In genomic region chr12:123233505-123234299, GRCh38 we compare ENCODE assay signal across 8 cellular contexts. TPM values are rescaled to one million over a fixed set of nuclear protein-coding genes. Genes with fewer than 3 reads are reported as not detected.
A peak's percentile ranks its signal among the peaks of the same experiment; 100 is the strongest.
DNase-seq lines count a peak whose midpoint lies in the region; ATAC-seq and TF ChIP-seq lines count a peak whose summit lies in the region.

No MANE protein-coding gene starts in this region.

- intact Hi-C loops in Panc1 (cut with micrococcal nuclease; ENCODE audit: unreplicated experiment) = loop anchor here (10.0 kb wide), 1 partner anchor 249 kb away; the partner anchor contains the start of gene ARL6IP4

- ATAC-seq in GM18511 (IDR thresholded peaks at IDR 0.05; ENCODE audit: unreplicated experiment) (peak; percentile 18), HG02678 (IDR thresholded peaks at IDR 0.05; ENCODE audit: unreplicated experiment) (peak; percentile 7), Panc1 (peak; percentile 50)

- H3K4me1 ChIP-seq in Panc1 (ENCODE audit: control insufficient read depth, insufficient read depth, low read length) (peaks cover 28% of the 10 kb centered on the region), endodermal cell (ENCODE audit: control insufficient read depth, insufficient read depth, low read length) (no peaks in the 10 kb centered on the region)

- H3K9me3 Mint-ChIP-seq in endodermal cell (no peaks in the 10 kb centered on the region), neural crest cell (no peaks in the 10 kb centered on the region)

- TF ChIP-seq CTCF in Panc1 (IDR thresholded peaks at IDR 0.05) (no peak), endodermal cell (conservative IDR thresholded peaks at IDR 0.05) (no peak), neural crest cell (conservative IDR thresholded peaks at IDR 0.05) (no peak)

- BruUV-seq in Panc1 (replicated peaks; lab: Mats Ljungman, UMichigan) = TSS peak; percentile 82

- 15% methylated on average over 32 to 42 of the region's 42 CpGs for WGBS in endodermal cell (ENCODE audit: insufficient coverage in 1 of 2, insufficient read length in 1 of 2), 2 experiments

- no peaks in the 10 kb centered on the region for H3K27me3 Mint-ChIP-seq in endodermal cell (ENCODE audit: insufficient read depth)
- no peaks in the 10 kb centered on the region for H3K27me3 Mint-ChIP-seq in neural crest cell (ENCODE audit: low read depth)

- in situ Hi-C loops in Panc1 (cut with HindIII; ENCODE audit: low pct_unique_long_range_greater_than_20kb, low sequenced_read_pairs) = no loop called here

- H3K27ac Mint-ChIP-seq in endodermal cell (peak overlapping the region; percentile 94), neural crest cell (ENCODE audit: unreplicated experiment) (peak overlapping the region; percentile 67)

- DNase-seq in Panc1 (ENCODE audit: low read depth, low spot score) (no peak), endodermal cell (no peak), neural crest cell (ENCODE audit: low read depth, low spot score) (no peak), superior temporal gyrus (ENCODE audit: extremely low spot score) (no peak), NCI-H2107 (lab: John Stamatoyannopoulos, UW) (no peak), DMS114 treated with DMSO at 0.1 percent for 48 hours (lab: John Stamatoyannopoulos, UW; ENCODE audit: unreplicated experiment) (no peak)

- H3K9ac ChIP-seq in endodermal cell (ENCODE audit: extremely low read depth, low read length, poor library complexity, severe bottlenecking) = peak overlapping the region; percentile 32

- H3K36me3 ChIP-seq in Panc1 (ENCODE audit: control insufficient read depth, insufficient read depth, low read length) = peaks cover 2% of the 10 kb centered on the region; the same call in 1 of the 2 replicates
- H3K36me3 ChIP-seq in endodermal cell (ENCODE audit: control insufficient read depth, insufficient read depth, low read length) = peaks cover 16% of the 10 kb centered on the region

- H3K27me3 ChIP-seq in Panc1 (ENCODE audit: control insufficient read depth, insufficient read depth, low read length) (no peaks in the 10 kb centered on the region), endodermal cell (ENCODE audit: control insufficient read depth, insufficient read depth, low read length, poor library complexity, severe bottlenecking) (no peaks in the 10 kb centered on the region)

- POLR2A ChIA-PET in Panc1 (lab: Charles Lee) = interaction anchor here (0.5 to 1.4 kb wide), 8 partner anchors 9 to 284 kb away, joined by 3 to 11 read pairs (median 4); no protein-coding TSS in a partner anchor

- H3K36me3 Mint-ChIP-seq in endodermal cell (ENCODE audit: low read depth) (peaks cover 13% of the 10 kb centered on the region), neural crest cell (ENCODE audit: low read depth) (no peaks in the 10 kb centered on the region)

- H3K9me3 ChIP-seq in Panc1 (ENCODE audit: control insufficient read depth, insufficient read depth, low read depth, low read length) = no peaks in the 10 kb centered on the region
- H3K9me3 ChIP-seq in endodermal cell (ENCODE audit: control insufficient read depth, low read length) = no peaks in the 10 kb centered on the region

- CTCF ChIA-PET in Panc1 (lab: Charles Lee) = interaction anchor here (0.5 kb wide), 1 partner anchor 508 kb away, joined by 6 read pairs; no protein-coding TSS in a partner anchor

- H3K4me3 ChIP-seq in Panc1 (ENCODE audit: low read depth in 2 of 2, low read length in 2 of 2) (peak overlapping the region; percentile 67 to 78), endodermal cell (ENCODE audit: low read length) (peak overlapping the region; percentile 97)

- H3K4me1 Mint-ChIP-seq in endodermal cell (peaks cover 7% of the 10 kb centered on the region), neural crest cell (peaks cover 41% of the 10 kb centered on the region)

- H3K27ac ChIP-seq in Panc1 (ENCODE audit: low read length) (peak overlapping the region; percentile 90), endodermal cell (ENCODE audit: low read depth, low read length) (no peak overlapping the region)

- peak overlapping the region; percentile 97 for H3K4me3 Mint-ChIP-seq in endodermal cell
- H3K4me3 Mint-ChIP-seq in neural crest cell = peak overlapping the region; percentile 95

RNA-seq across cellular contexts. Expression of gene MTRFR, which starts 0.5 kb away (rescaled TPM):
- total RNA-seq in Panc1 (2021; ENCODE audit: unreplicated experiment) (21.5 TPM), endodermal cell (10 to 100 TPM; 16.2 to 19.3 TPM), neural crest cell (18.8 and 19.0 TPM in 2 replicates)
- polyA plus RNA-seq in Panc1 (2012; ENCODE audit: insufficient read length) = 27.1 TPM
- polyA plus RNA-seq in endodermal cell (2013, experiment 1 of 2) = 14.1 TPM
- 17.1 TPM for polyA plus RNA-seq in endodermal cell (2013, experiment 2 of 2)

RNA-seq across cellular contexts. Expression of gene MPHOSPH9, which starts 0.8 kb away (rescaled TPM):
- total RNA-seq in Panc1 (2021; ENCODE audit: unreplicated experiment) (72.3 TPM), endodermal cell (10 to 100 TPM; 68.4 to 85.3 TPM), neural crest cell (79.8 and 95.4 TPM in 2 replicates)
- 20.7 TPM for polyA plus RNA-seq in Panc1 (2012; ENCODE audit: insufficient read length)
- polyA plus RNA-seq in endodermal cell (2013, experiment 1 of 2) = 50.8 TPM
- 62.6 TPM for polyA plus RNA-seq in endodermal cell (2013, experiment 2 of 2)

RNA-seq across cellular contexts. Expression of gene CDK2AP1, which starts 38.0 kb away (rescaled TPM):
- 217 TPM for total RNA-seq in Panc1 (2021; ENCODE audit: unreplicated experiment)
- polyA plus RNA-seq in Panc1 (2012; ENCODE audit: insufficient read length) = 339 TPM
- 100 to 1,000 TPM; 102 to 127 TPM for total RNA-seq in endodermal cell
- polyA plus RNA-seq in endodermal cell (2013, experiment 1 of 2) = 197 TPM
- 198 TPM for polyA plus RNA-seq in endodermal cell (2013, experiment 2 of 2)
- 223 and 234 TPM in 2 replicates for total RNA-seq in neural crest cell
